1 cellular context compared by ENCODE assay signal in genomic region chr2:42510930-42511271, GRCh38.
TF ChIP-seq lines count a peak whose summit lies in the region.

No MANE protein-coding gene starts in this region.

TF ChIP-seq in HepG2, 621 proteins besides CTCF, POLR2A, EP300 and RAD21:
- no peak for TF ChIP-seq HNRNPUL1 (IDR thresholded peaks at IDR 0.05; ENCODE audit: low read depth, low read length)
- TF ChIP-seq PAXIP1 (CRISPR knock-in tag; conservative IDR thresholded peaks at IDR 0.05), result 0 out of 2 replicates have a peak, but pooled peaks have one; percentile 2
- no peak for TF ChIP-seq AHR (CRISPR knock-in tag; IDR thresholded peaks at IDR 0.05)
